In genomic region chr1:240091201-240091600, GRCh38 we compare ENCODE assay signal across 11 cellular contexts. TPM values are rescaled to one million over a fixed set of nuclear protein-coding genes. Genes with fewer than 3 reads are reported as not detected.
A peak's percentile ranks its signal among the peaks of the same experiment; 100 is the strongest.
DNase-seq lines count a peak whose midpoint lies in the region; ATAC-seq, FAIRE-seq and TF ChIP-seq lines count a peak whose summit lies in the region.
"Had no signal": no experiment of that assay in that cellular context is flagged by ENCODE, and none has a peak within 500 bp of the region (broad histone marks: within the 10 kb centered on the region; RNA-seq: fewer than 3 reads in every experiment).

No MANE protein-coding gene starts in this region.

- DNase-seq in stimulated activated naive CD8-positive, alpha-beta T cell treated with anti-CD3 and anti-CD28 coated beads, Interleukin-15, Interleukin-2, amounts not matched to agents 100 U/mL and 50 U/mL, for 24 hours = no peak
- DNase-seq in astrocyte (ENCODE audit: low read depth) = no peak
- DNase-seq in NCI-H226 = no peak
- no peak for DNase-seq in lower leg skin (ENCODE audit: low spot score in 2 of 2)
- no peak for DNase-seq in NCI-H2196 (lab: John Stamatoyannopoulos, UW; ENCODE audit: unreplicated experiment)
- DNase-seq in foreskin melanocyte = no peak
- DNase-seq: CD8-positive, alpha-beta memory T cell; kidney had no signal

- H3K4me3 ChIP-seq in astrocyte (ENCODE audit: insufficient read depth, low read depth, low read length) (peak overlapping the region; percentile 78), mesodermal cell (ENCODE audit: extremely low read depth, insufficient read depth, low read length, poor library complexity, severe bottlenecking) (peak overlapping the region; percentile 50), lower leg skin (ENCODE audit: low read depth, poor library complexity, severe bottlenecking) (no peak overlapping the region)

- H4K20me1 ChIP-seq in astrocyte (ENCODE audit: insufficient read depth, low read length) = no peaks in the 10 kb centered on the region

- H3K4me3 Mint-ChIP-seq in stimulated activated naive CD8-positive, alpha-beta T cell treated with anti-CD3 and anti-CD28 coated beads, Interleukin-15, Interleukin-2, amounts not matched to agents 100 ng/mL and 50 ng/mL, for 24 hours = peak overlapping the region; percentile 4
- H3K4me3 Mint-ChIP-seq in astrocyte (ENCODE audit: unreplicated experiment) = peak overlapping the region; percentile 88

- H3K79me2 ChIP-seq in astrocyte (ENCODE audit: insufficient read depth, low read length) = peaks cover 27% of the 10 kb centered on the region

- WGBS in mesodermal cell (ENCODE audit: insufficient coverage in 2 of 2), 2 experiments = 17% methylated on average over 2 of the region's 2 CpGs; no CpG with 5 or more reads in 1 of the 2 experiments
- WGBS in lower leg skin, 2 donors = 6 to 7% methylated on average over 2 of the region's 2 CpGs

- peak overlapping the region; percentile 59 for H2AFZ ChIP-seq in astrocyte (ENCODE audit: low read depth, low read length)

- H3K9ac ChIP-seq in astrocyte (ENCODE audit: low read length) = peak overlapping the region; percentile 83

- no peak overlapping the region for H3K27ac ChIP-seq in astrocyte (ENCODE audit: low read depth, low read length)
- H3K27ac ChIP-seq in mesodermal cell (ENCODE audit: low read depth, low read length, severe bottlenecking) = no peak overlapping the region

- peaks cover 37% of the 10 kb centered on the region for H3K27me3 Mint-ChIP-seq in stimulated activated naive CD8-positive, alpha-beta T cell treated with anti-CD3 and anti-CD28 coated beads, Interleukin-15, Interleukin-2, amounts not matched to agents 100 ng/mL and 50 ng/mL, for 24 hours
- H3K27me3 Mint-ChIP-seq in astrocyte (ENCODE audit: low read depth, unreplicated experiment) = peaks cover 17% of the 10 kb centered on the region

- FAIRE-seq in astrocyte (lab: Jason Lieb, UNC) = no peak
- FAIRE-seq: kidney had no signal

- no peaks in the 10 kb centered on the region for H3K9me3 Mint-ChIP-seq in stimulated activated naive CD8-positive, alpha-beta T cell treated with anti-CD3 and anti-CD28 coated beads, Interleukin-15, Interleukin-2, amounts not matched to agents 100 ng/mL and 50 ng/mL, for 24 hours
- no peaks in the 10 kb centered on the region for H3K9me3 Mint-ChIP-seq in astrocyte (ENCODE audit: unreplicated experiment)

- no peaks in the 10 kb centered on the region for H3K27me3 ChIP-seq in astrocyte (ENCODE audit: insufficient read depth, low read length)

- H3K36me3 Mint-ChIP-seq in stimulated activated naive CD8-positive, alpha-beta T cell treated with anti-CD3 and anti-CD28 coated beads, Interleukin-15, Interleukin-2, amounts not matched to agents 100 ng/mL and 50 ng/mL, for 24 hours (ENCODE audit: low read depth) = no peaks in the 10 kb centered on the region
- no peaks in the 10 kb centered on the region for H3K36me3 Mint-ChIP-seq in astrocyte (ENCODE audit: low read depth, unreplicated experiment)
- H3K36me3 Mint-ChIP-seq: CD8-positive, alpha-beta memory T cell had no signal

- intact Hi-C loops in lower leg skin (cut with DNase I; ENCODE audit: low total_unique reads) = no loop called here

- peak overlapping the region; percentile 97 for H3K4me2 ChIP-seq in astrocyte (ENCODE audit: low read length)

- TF ChIP-seq POLR2A in lower leg skin (IDR thresholded peaks at IDR 0.05) = no peak

- H3K27ac Mint-ChIP-seq in stimulated activated naive CD8-positive, alpha-beta T cell treated with anti-CD3 and anti-CD28 coated beads, Interleukin-15, Interleukin-2, amounts not matched to agents 100 ng/mL and 50 ng/mL, for 24 hours = no peak overlapping the region
- no peak overlapping the region for H3K27ac Mint-ChIP-seq in astrocyte (ENCODE audit: unreplicated experiment)
- H3K27ac Mint-ChIP-seq: CD8-positive, alpha-beta memory T cell had no signal

- no peak for ATAC-seq in stimulated activated naive CD8-positive, alpha-beta T cell treated with anti-CD3 and anti-CD28 coated beads, Interleukin-15, Interleukin-2, amounts not matched to agents 100 U/mL and 50 U/mL, for 24 hours

- H3K4me1 ChIP-seq in astrocyte (ENCODE audit: insufficient read depth, low read length) = peaks cover 22% of the 10 kb centered on the region
- peaks cover 8% of the 10 kb centered on the region for H3K4me1 ChIP-seq in mesodermal cell (ENCODE audit: control insufficient read depth, insufficient read depth, low read length, poor library complexity, severe bottlenecking)

- H3K9me3 ChIP-seq in astrocyte (ENCODE audit: insufficient read depth, low read depth, low read length) = no peaks in the 10 kb centered on the region
- no peaks in the 10 kb centered on the region for H3K9me3 ChIP-seq in mesodermal cell (ENCODE audit: control insufficient read depth, low read length)

- H3K36me3 ChIP-seq in astrocyte (ENCODE audit: insufficient read depth, low read length) (no peaks in the 10 kb centered on the region), mesodermal cell (ENCODE audit: control insufficient read depth, insufficient read depth, low read length) (no peaks in the 10 kb centered on the region)

- no peak for TF ChIP-seq CTCF in astrocyte (IDR thresholded peaks at IDR 0.05; ENCODE audit: insufficient read depth, low read depth, low read length)
- no peak for TF ChIP-seq CTCF in lower leg skin (IDR thresholded peaks at IDR 0.05)

- no peaks in the 10 kb centered on the region for H3K4me1 Mint-ChIP-seq in stimulated activated naive CD8-positive, alpha-beta T cell treated with anti-CD3 and anti-CD28 coated beads, Interleukin-15, Interleukin-2, amounts not matched to agents 100 ng/mL and 50 ng/mL, for 24 hours (ENCODE audit: low read depth)
- peaks cover 6% of the 10 kb centered on the region for H3K4me1 Mint-ChIP-seq in astrocyte (ENCODE audit: low read depth, unreplicated experiment)

RNA-seq across cellular contexts. Expression of gene FMN2, which starts 0.5 kb away (rescaled TPM):
- 2.1 and 2.4 TPM in 2 replicates for total RNA-seq in astrocyte
- 1.4 TPM for polyA plus RNA-seq in mesodermal cell (2013, experiment 1 of 2)
- 1.3 TPM for polyA plus RNA-seq in mesodermal cell (2013, experiment 2 of 2)
- total RNA-seq in lower leg skin = 1 to 10 TPM in 1 of 4 donors, under 1 TPM in 2, not detected in 1; 0.46 to 1.4 (median 0.49) TPM
- total RNA-seq: CD8-positive, alpha-beta memory T cell; dermis microvascular lymphatic vessel endothelial cell had no signal
- polyA plus RNA-seq: CD8-positive, alpha-beta memory T cell had no signal
